Comparison of ENCODE assay signal across 8 cellular contexts in the genomic region with DNA sequence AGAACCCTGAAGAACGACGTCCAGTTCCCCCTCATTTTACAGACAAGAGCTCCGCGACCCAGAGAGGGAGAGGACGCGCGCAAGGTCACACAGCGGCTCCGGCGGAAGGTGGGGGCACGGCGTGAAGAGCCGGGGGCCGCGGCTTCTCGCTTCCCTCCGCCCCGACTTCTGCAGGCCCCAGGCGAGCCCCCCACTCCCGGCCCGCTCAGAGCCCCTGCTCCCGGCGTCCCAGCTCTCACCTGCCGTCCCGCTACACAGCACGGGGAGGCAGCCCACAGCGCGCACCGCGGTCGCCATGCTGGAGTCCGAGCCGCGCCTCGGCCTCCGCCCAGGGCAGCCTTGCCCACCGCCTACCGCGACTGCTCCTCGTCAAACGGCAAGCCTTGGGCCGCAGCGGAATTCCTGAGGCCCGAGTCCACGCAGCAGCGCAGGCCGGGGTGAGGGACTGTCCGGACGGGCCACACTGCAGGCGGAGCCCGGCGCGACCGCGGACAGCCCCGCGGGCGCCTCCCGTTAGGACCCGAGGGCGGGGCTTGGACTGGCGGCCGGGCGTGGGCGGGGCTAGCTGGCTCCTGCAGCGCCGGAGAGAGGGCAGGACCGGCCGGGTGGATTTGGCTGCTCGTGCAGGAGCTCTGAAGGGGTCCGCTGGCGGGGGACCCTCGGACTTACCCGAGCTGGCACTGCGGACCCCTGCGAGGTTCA. TPM values are rescaled to one million over a fixed set of nuclear protein-coding genes. Genes with fewer than 3 reads are reported as not detected.
DNase-seq lines count a peak whose midpoint lies in the region; ATAC-seq and TF ChIP-seq lines count a peak whose summit lies in the region.

A gene (minus strand): TSS at position 314 of the 702 bp plus-strand sequence. CDS start 17 bp downstream, at position 297.

- peaks cover 4% of the 10 kb centered on the region for H3K79me1 ChIP-seq in neuronal stem cell (ENCODE audit: low read depth, low read length)

- TF ChIP-seq CTCF in foreskin keratinocyte (conservative IDR thresholded peaks at IDR 0.05) (peak; percentile 37), subcutaneous adipose tissue (IDR thresholded peaks at IDR 0.05; ENCODE audit: low read depth) (no peak)

- H3K14ac ChIP-seq in neuronal stem cell (ENCODE audit: low read length) = peak within 1 kb of the TSS; percentile 96

- H2AFZ ChIP-seq in GM23248 (peak within 1 kb of the TSS; percentile 92), neuronal stem cell (ENCODE audit: low read length) (peak within 1 kb of the TSS; percentile 98)

- H3K36me3 ChIP-seq in GM23248 (ENCODE audit: low read depth) (no peaks in the 10 kb centered on the region), neuronal stem cell (replicated peaks in 1 of 2; ENCODE audit: control insufficient read depth in 2 of 2, insufficient read depth in 2 of 2, low read length in 2 of 2) (peaks cover 0 to 24% of the 10 kb centered on the region in 2 donors)

- WGBS in GM23248 (ENCODE audit: low coverage in 1 of 2, low lambda C conversion rate in 2 of 2, missing lambda C conversion rate in 2 of 2), 2 experiments = 0 to 1% methylated on average over 46 to 49 of the region's 76 CpGs
- WGBS in neuronal stem cell (ENCODE audit: extremely low coverage in 2 of 2, insufficient read length in 2 of 2, insufficient replicate concordance in 1 of 2), 2 donors = no CpG with 5 or more reads among the region's 76 CpGs

- H3K9me3 ChIP-seq in GM23248 (ENCODE audit: low read depth) (no peaks in the 10 kb centered on the region), neuronal stem cell (replicated peaks in 1 of 2; ENCODE audit: control insufficient read depth in 2 of 2, insufficient read depth in 1 of 2, low read depth in 1 of 2, low read length in 2 of 2) (peaks cover 0 to 12% of the 10 kb centered on the region in 2 donors)

- H3K4ac ChIP-seq in neuronal stem cell (ENCODE audit: low read length) = no peak within 1 kb of the TSS

- no peak within 1 kb of the TSS for H4K8ac ChIP-seq in neuronal stem cell (ENCODE audit: low read depth, low read length)

- H3K9ac ChIP-seq in GM23248 (peak within 1 kb of the TSS; percentile 93), neuronal stem cell (ENCODE audit: low read depth, low read length, poor library complexity) (peak within 1 kb of the TSS; percentile 99)

- H3K79me2 ChIP-seq in GM23248 (ENCODE audit: insufficient read depth) = peaks cover 46% of the 10 kb centered on the region

- peak within 1 kb of the TSS; percentile 75 for H2BK120ac ChIP-seq in neuronal stem cell (ENCODE audit: low read depth, low read length)

- no peak within 1 kb of the TSS for H4K91ac ChIP-seq in neuronal stem cell (ENCODE audit: low read depth, low read length, poor library complexity)

- H3K9me2 ChIP-seq in GM23248 (ENCODE audit: insufficient read depth) = no peaks in the 10 kb centered on the region

- H2BK5ac ChIP-seq in neuronal stem cell (ENCODE audit: low read length) = peak within 1 kb of the TSS; percentile 93

- in situ Hi-C loops in GM23248 (cut with MboI) = no loop called here

- peak within 1 kb of the TSS; percentile 88 for H3K4me3 ChIP-seq in GM23248
- H3K4me3 ChIP-seq in neuronal stem cell (ENCODE audit: low read length in 2 of 2) = peak within 1 kb of the TSS; percentile 95 to 98

- H3K27ac ChIP-seq in GM23248 = peak within 1 kb of the TSS; percentile 85
- H3K27ac ChIP-seq in foreskin keratinocyte = peak within 1 kb of the TSS; percentile 98
- H3K27ac ChIP-seq in neuronal stem cell (replicated peaks; ENCODE audit: low read length) = peak within 1 kb of the TSS; percentile 88

- H3K23ac ChIP-seq in neuronal stem cell (ENCODE audit: low read depth, low read length, poor library complexity) = peak within 1 kb of the TSS; percentile 99

- H3K4me2 ChIP-seq in GM23248 (ENCODE audit: unreplicated experiment) (peak within 1 kb of the TSS; percentile 90), neuronal stem cell (ENCODE audit: insufficient read depth, low read length, poor library complexity, severe bottlenecking) (peak within 1 kb of the TSS; percentile 82)

- DNase-seq in ELR (ENCODE audit: low read depth) = peak; percentile 84
- peak; percentile 95 for DNase-seq in GM23248
- DNase-seq in Kasumi-1 (lab: John Stamatoyannopoulos, UW) = peak; percentile 63 to 74
- peak; percentile 66 for DNase-seq in SIG-M5 treated with dmso at 0.1 percent for 504 hours (lab: John Stamatoyannopoulos, UW; ENCODE audit: unreplicated experiment)
- DNase-seq in activated gamma-delta T cell treated with Interleukin-2 at 50 U/mL for 16 hours = peak; percentile 84
- peak; percentile 37 to 64 for DNase-seq in foreskin keratinocyte
- DNase-seq in neuronal stem cell (ENCODE audit: low spot score) = peak; percentile 75

- H2AK5ac ChIP-seq in neuronal stem cell (ENCODE audit: low read depth, low read length) = peak within 1 kb of the TSS; percentile 6

- H3F3A ChIP-seq in GM23248 (ENCODE audit: insufficient read depth) = peaks cover 8% of the 10 kb centered on the region; the same call in 1 of the 2 replicates

- no peaks in the 10 kb centered on the region for H4K20me1 ChIP-seq in GM23248 (ENCODE audit: insufficient read depth)

- ATAC-seq in foreskin keratinocyte = peak; percentile 92

- peak within 1 kb of the TSS; percentile 96 for H3K18ac ChIP-seq in neuronal stem cell (ENCODE audit: low read length)

- H2BK15ac ChIP-seq in neuronal stem cell (ENCODE audit: low read length) = peak within 1 kb of the TSS; percentile 7

- H2BK12ac ChIP-seq in neuronal stem cell (ENCODE audit: low read length) = no peak within 1 kb of the TSS

- H3K4me1 ChIP-seq in GM23248 (ENCODE audit: insufficient read depth) = peaks cover 15% of the 10 kb centered on the region; the same call in 1 of the 2 replicates
- H3K4me1 ChIP-seq in foreskin keratinocyte = no peaks in the 10 kb centered on the region
- H3K4me1 ChIP-seq in neuronal stem cell (ENCODE audit: control insufficient read depth in 2 of 2, insufficient read depth in 1 of 2, low read depth in 1 of 2, low read length in 2 of 2) = peaks cover 0 to 6% of the 10 kb centered on the region in 2 donors

- H3K27me3 ChIP-seq in GM23248 (replicated peaks; ENCODE audit: insufficient read depth) = no peaks in the 10 kb centered on the region
- no peaks in the 10 kb centered on the region for H3K27me3 ChIP-seq in foreskin keratinocyte
- no peaks in the 10 kb centered on the region for H3K27me3 ChIP-seq in neuronal stem cell (ENCODE audit: control insufficient read depth in 3 of 3, insufficient read depth in 3 of 3, low read depth in 1 of 3, low read length in 3 of 3)

RNA-seq across cellular contexts. Expression of the gene that starts here (rescaled TPM):
- 26.1 and 34.3 TPM in 2 replicates for total RNA-seq in GM23248 (2014; rRNA removed; shearing (Covaris generic))
- polyA plus RNA-seq in GM23248 (2016; fragmentation: Nextera tagmentation; extraction: Ambion mirVana) = 38.1 and 38.4 TPM in 2 replicates
- total RNA-seq in foreskin keratinocyte = 55.9 and 62.8 TPM in 2 replicates
- polyA plus RNA-seq in foreskin keratinocyte = 63.0 and 66.0 TPM in 2 replicates
- 67.1 TPM for polyA plus RNA-seq in neuronal stem cell (2013, experiment 1 of 2)
- polyA plus RNA-seq in neuronal stem cell (2013, experiment 2 of 2) = 65.8 TPM
- 10 to 100 TPM; 31.1 to 50.2 (median 39.5) TPM for total RNA-seq in subcutaneous adipose tissue

Comparison
In these comparisons a context has a peak if more than half of its experiments do, and no peak if none do; other contexts are left out.
1. Peak in every context shown above with its lines: DNase-seq, ATAC-seq, H3K4me3 ChIP-seq and H3K27ac ChIP-seq.